Comparison of ENCODE assay signal across 9 cellular contexts in genomic region chr2:240926516-240927389, GRCh38. TPM values are rescaled to one million over a fixed set of nuclear protein-coding genes. Genes with fewer than 3 reads are reported as not detected.
DNase-seq lines count a peak whose midpoint lies in the region; TF ChIP-seq lines count a peak whose summit lies in the region.
"Had no signal": no experiment of that assay in that cellular context is flagged by ENCODE, and none has a peak within 500 bp of the region (broad histone marks: within the 10 kb centered on the region; RNA-seq: fewer than 3 reads in every experiment).

No MANE protein-coding gene starts in this region.

- H3K9me3 ChIP-seq in H9 (ENCODE audit: control insufficient read depth, low read depth, low read length) (no peaks in the 10 kb centered on the region), spleen (peaks cover 0 to 6% (median 0%) of the 10 kb centered on the region in 8 donors)
- H3K9me3 ChIP-seq in CD4-positive, alpha-beta memory T cell (ENCODE audit: control insufficient read depth in 1 of 2, low read length in 2 of 2): no peaks in the 10 kb centered on the region

- no peaks in the 10 kb centered on the region; the same call in 1 of the 2 replicates for H3K27me3 Mint-ChIP-seq in H9 (ENCODE audit: low read depth)
- peaks cover 3% of the 10 kb centered on the region for H3K27me3 Mint-ChIP-seq in activated CD4-positive, alpha-beta memory T cell treated with anti-CD3 and anti-CD28 coated beads, Interleukin-2, amount 10 ng/mL, durations not matched to agents 7 days and 5 days
- peaks cover 2 to 8% of the 10 kb centered on the region in 2 donors for H3K27me3 Mint-ChIP-seq in CD4-positive, alpha-beta memory T cell

- no peak overlapping the region for H2AFZ ChIP-seq in H9 (ENCODE audit: low read length)

- intact Hi-C loops in spleen (cut with DNase I; ENCODE audit: low total_unique reads): no loop called here
- intact Hi-C loops in CD4-positive, alpha-beta memory T cell (cut with micrococcal nuclease): no loop called here

- H3K9me3 Mint-ChIP-seq in H9: no peaks in the 10 kb centered on the region
- H3K9me3 Mint-ChIP-seq in activated CD4-positive, alpha-beta memory T cell treated with anti-CD3 and anti-CD28 coated beads, Interleukin-2, amount 10 ng/mL, durations not matched to agents 7 days and 5 days: no peaks in the 10 kb centered on the region
- peaks cover 0 to 2% (median 0%) of the 10 kb centered on the region in 8 donors for H3K9me3 Mint-ChIP-seq in CD4-positive, alpha-beta memory T cell

- no peak overlapping the region for H3K18ac ChIP-seq in H9 (ENCODE audit: insufficient read length, low read depth, low read length)

- H4K91ac ChIP-seq in H9 (ENCODE audit: insufficient read length, low read depth, low read length): no peak overlapping the region

- H3K14ac ChIP-seq in H9 (ENCODE audit: insufficient read depth, low read length): no peak overlapping the region

- CTCF ChIA-PET in activated CD4-positive, alpha-beta memory T cell treated with anti-CD3 and anti-CD28 coated beads, Interleukin-2, amount 10 ng/mL, durations not matched to agents 7 days and 5 days (lab: Charles Lee): no interaction called here
- CTCF ChIA-PET in CD4-positive, alpha-beta memory T cell (lab: Charles Lee; ENCODE audit: partially characterized antibody): interaction anchor here (1.1 kb wide), 1 partner anchor 12 kb away, joined by 3 read pairs; no protein-coding TSS in a partner anchor

- no peak overlapping the region for H2BK120ac ChIP-seq in H9 (ENCODE audit: low read depth, low read length, poor library complexity, severe bottlenecking)

- no peak overlapping the region for H3K4me3 ChIP-seq in spleen
- no peak overlapping the region for H3K4me3 ChIP-seq in CD4-positive, alpha-beta memory T cell (ENCODE audit: low read length in 2 of 2)

- H3K4me1 ChIP-seq in H9 (ENCODE audit: insufficient read depth, low read length) (no peaks in the 10 kb centered on the region), spleen (no peaks in the 10 kb centered on the region)
- no peaks in the 10 kb centered on the region for H3K4me1 ChIP-seq in CD4-positive, alpha-beta memory T cell (ENCODE audit: insufficient read depth, low read length)

- no peak overlapping the region for H3T11ph ChIP-seq in H9 (ENCODE audit: low read length)

- H2BK15ac ChIP-seq in H9 (ENCODE audit: low read depth, low read length): no peak overlapping the region

- no peaks in the 10 kb centered on the region for H3K36me3 ChIP-seq in spleen
- H3K36me3 ChIP-seq in CD4-positive, alpha-beta memory T cell (ENCODE audit: insufficient read depth, low read length): no peaks in the 10 kb centered on the region

- no peaks in the 10 kb centered on the region for H3K36me3 Mint-ChIP-seq in H9 (ENCODE audit: insufficient read depth in 1 of 3, low read depth in 3 of 3)
- no peaks in the 10 kb centered on the region for H3K36me3 Mint-ChIP-seq in activated CD4-positive, alpha-beta memory T cell treated with anti-CD3 and anti-CD28 coated beads, Interleukin-2, amount 10 ng/mL, durations not matched to agents 7 days and 5 days (ENCODE audit: low read depth)
- H3K36me3 Mint-ChIP-seq in CD4-positive, alpha-beta memory T cell: no peaks in the 10 kb centered on the region

- no peak overlapping the region for H2BK5ac ChIP-seq in H9 (ENCODE audit: insufficient read length, low read length)

- no peak for TF ChIP-seq POLR2A in spleen (IDR thresholded peaks at IDR 0.05)

- H3K4me1 Mint-ChIP-seq in H9: no peaks in the 10 kb centered on the region; a peak in 1 of 4 replicates
- H3K4me1 Mint-ChIP-seq in activated CD4-positive, alpha-beta memory T cell treated with anti-CD3 and anti-CD28 coated beads, Interleukin-2, amount 10 ng/mL, durations not matched to agents 7 days and 5 days: no peaks in the 10 kb centered on the region
- no peaks in the 10 kb centered on the region for H3K4me1 Mint-ChIP-seq in CD4-positive, alpha-beta memory T cell

- H3K27me3 ChIP-seq in H9 (ENCODE audit: insufficient read depth, low read length) (no peaks in the 10 kb centered on the region), spleen (replicated peaks in 1 of 7) (peaks cover 0 to 9% (median 0%) of the 10 kb centered on the region in 7 donors)
- H3K27me3 ChIP-seq in CD4-positive, alpha-beta memory T cell (ENCODE audit: insufficient read depth, low read length): no peaks in the 10 kb centered on the region

- no peaks in the 10 kb centered on the region for H3K79me1 ChIP-seq in H9 (ENCODE audit: insufficient read depth, low read depth, low read length, poor library complexity, severe bottlenecking)

- H3K79me2 ChIP-seq in H9 (ENCODE audit: insufficient read depth, low read length): no peaks in the 10 kb centered on the region

- TF ChIP-seq CTCF in H9 (conservative IDR thresholded peaks at IDR 0.05) (no peak), spleen (IDR thresholded peaks at IDR 0.05 in 8 of 11, conservative IDR thresholded peaks at IDR 0.05 in 3 of 11) (no peak)

- DNase-seq in H9 (peak; percentile 30), hepatic stellate cell (ENCODE audit: low spot score) (peak; percentile 87), spleen (peak; percentile 72), SW 1271 (lab: John Stamatoyannopoulos, UW) (no peak), middle frontal gyrus (ENCODE audit: extremely low spot score, low spot score) (no peak)
- peak; percentile 15 for DNase-seq in activated CD4-positive, alpha-beta memory T cell treated with anti-CD3 and anti-CD28 coated beads, Interleukin-2, amount 10 ng/mL, durations not matched to agents 7 days and 5 days
- no peak for DNase-seq in CD4-positive, alpha-beta memory T cell
- DNase-seq: mammary epithelial cell had no signal

- no peak overlapping the region for H2AK5ac ChIP-seq in H9 (ENCODE audit: insufficient read length, low read length)

- no peak overlapping the region for H2BK20ac ChIP-seq in H9 (ENCODE audit: low read depth, low read length, poor library complexity, severe bottlenecking)

- no peak overlapping the region for H4K5ac ChIP-seq in H9 (ENCODE audit: insufficient read length, low read depth, low read length)

- H4K8ac ChIP-seq in H9 (replicated peaks; ENCODE audit: insufficient read length, low read depth, low read length): no peak overlapping the region

- no peak overlapping the region for H3K9ac ChIP-seq in H9 (ENCODE audit: extremely low read depth, insufficient read length, low read length)

- H3K27ac Mint-ChIP-seq in H9: peak overlapping the region in 1 of 3 experiments; percentile 62; a peak in 1 of 7 replicates
- H3K27ac Mint-ChIP-seq in activated CD4-positive, alpha-beta memory T cell treated with anti-CD3 and anti-CD28 coated beads, Interleukin-2, amount 10 ng/mL, durations not matched to agents 7 days and 5 days: no peak overlapping the region
- no peak overlapping the region for H3K27ac Mint-ChIP-seq in CD4-positive, alpha-beta memory T cell

- POLR2A ChIA-PET in activated CD4-positive, alpha-beta memory T cell treated with anti-CD3 and anti-CD28 coated beads, Interleukin-2, amount 10 ng/mL, durations not matched to agents 7 days and 5 days (lab: Charles Lee): no interaction called here
- POLR2A ChIA-PET in CD4-positive, alpha-beta memory T cell (lab: Charles Lee; ENCODE audit: partially characterized antibody): no interaction called here

- WGBS in H9 (ENCODE audit: extremely low coverage, insufficient read length, low lambda C conversion rate): no CpG with 5 or more reads among the region's 38 CpGs
- WGBS in spleen, 5 donors: 68 to 75% (median 71%) methylated on average over 27 to 38 of the region's 38 CpGs

- H3K56ac ChIP-seq in H9 (ENCODE audit: insufficient read length, low read depth, low read length): no peak overlapping the region

- H3K4ac ChIP-seq in H9 (ENCODE audit: low read depth, low read length): no peak overlapping the region

- H4K20me1 ChIP-seq in H9 (ENCODE audit: control insufficient read depth, insufficient read depth, insufficient read length): no peaks in the 10 kb centered on the region

- no peak overlapping the region for H3K4me3 Mint-ChIP-seq in H9
- H3K4me3 Mint-ChIP-seq in activated CD4-positive, alpha-beta memory T cell treated with anti-CD3 and anti-CD28 coated beads, Interleukin-2, amount 10 ng/mL, durations not matched to agents 7 days and 5 days: no peak overlapping the region
- peak overlapping the region in 1 of 8 donors; percentile 45 for H3K4me3 Mint-ChIP-seq in CD4-positive, alpha-beta memory T cell

- H3K23ac ChIP-seq in H9 (ENCODE audit: insufficient read length, low read depth, low read length): no peak overlapping the region

- H3K23me2 ChIP-seq in H9 (ENCODE audit: insufficient read length, low read depth, low read length, poor library complexity, severe bottlenecking): no peaks in the 10 kb centered on the region

- no peak overlapping the region for H2BK12ac ChIP-seq in H9 (ENCODE audit: insufficient read length, low read depth, low read length)

- H3K27ac ChIP-seq in H9 (ENCODE audit: insufficient read length, low read depth, low read length): no peak overlapping the region
- peak overlapping the region in 3 of 8 donors; percentile 27 to 38 (median 35) for H3K27ac ChIP-seq in spleen
- no peak overlapping the region for H3K27ac ChIP-seq in CD4-positive, alpha-beta memory T cell (ENCODE audit: low read depth, low read length)

- H3K4me2 ChIP-seq in H9 (ENCODE audit: insufficient read depth, insufficient read length, low read length): no peak overlapping the region

RNA-seq across cellular contexts. Expression of gene CROCC2, which starts 20.6 kb away (rescaled TPM):
- total RNA-seq in H9 (2021) (not detected in 2 replicates), spleen (1 to 10 TPM in 4 of 7 donors, under 1 TPM in 3; 0.29 to 3.6 (median 1.1) TPM)
- not detected for total RNA-seq in activated CD4-positive, alpha-beta memory T cell treated with anti-CD3 and anti-CD28 coated beads, Interleukin-2, amount 10 ng/mL, durations not matched to agents 7 days and 5 days
- under 1 TPM; 0.04 to 0.74 (median 0.17) TPM for polyA plus RNA-seq in spleen
- not detected for total RNA-seq in CD4-positive, alpha-beta memory T cell
- polyA plus RNA-seq in CD4-positive, alpha-beta memory T cell: not detected
- total RNA-seq: M059J, mammary epithelial cell had no signal
- polyA plus RNA-seq: mammary epithelial cell had no signal

RNA-seq across cellular contexts. Expression of gene MAB21L4, which starts 30.8 kb away (rescaled TPM):
- 0.15 and 0.37 TPM in 2 replicates for total RNA-seq in H9 (2021)
- not detected for total RNA-seq in activated CD4-positive, alpha-beta memory T cell treated with anti-CD3 and anti-CD28 coated beads, Interleukin-2, amount 10 ng/mL, durations not matched to agents 7 days and 5 days
- total RNA-seq in spleen: under 1 TPM in 2 of 7 donors, not detected in 5; 0.33 to 0.70 TPM
- polyA plus RNA-seq in spleen: under 1 TPM in 2 of 3 donors, not detected in 1; 0.04 to 0.13 TPM
- not detected for total RNA-seq in CD4-positive, alpha-beta memory T cell
- polyA plus RNA-seq in CD4-positive, alpha-beta memory T cell: not detected
- total RNA-seq: M059J had no signal

RNA-seq across cellular contexts. Expression of gene AGXT, which starts 58.1 kb away (rescaled TPM):
- not detected in 2 replicates for total RNA-seq in H9 (2021)
- not detected for total RNA-seq in activated CD4-positive, alpha-beta memory T cell treated with anti-CD3 and anti-CD28 coated beads, Interleukin-2, amount 10 ng/mL, durations not matched to agents 7 days and 5 days
- 1 to 10 TPM in 5 of 7 donors, under 1 TPM in 1, not detected in 1; 0.70 to 4.5 (median 3.8) TPM for total RNA-seq in spleen
- polyA plus RNA-seq in spleen: 1 to 10 TPM in 2 of 3 donors, under 1 TPM in 1; 0.61 to 1.5 (median 1.2) TPM
- total RNA-seq in CD4-positive, alpha-beta memory T cell: not detected
- not detected for polyA plus RNA-seq in CD4-positive, alpha-beta memory T cell
- total RNA-seq: M059J, mammary epithelial cell had no signal
- polyA plus RNA-seq: mammary epithelial cell had no signal

Comparison
In these comparisons a context has a peak if more than half of its experiments do, and no peak if none do; other contexts are left out.
1. DNase-seq: peak in H9 (single experiment), activated CD4-positive, alpha-beta memory T cell treated with anti-CD3 and anti-CD28 coated beads, Interleukin-2, amount 10 ng/mL, durations not matched to agents 7 days and 5 days (single experiment), hepatic stellate cell (single experiment) and spleen (single experiment); none in SW 1271 (0 of 2), CD4-positive, alpha-beta memory T cell (0 of 5) and middle frontal gyrus (single experiment).